In genomic region chr7:135965602-135966001, GRCh38 we compare ENCODE assay signal across 14 cellular contexts. TPM values are rescaled to one million over a fixed set of nuclear protein-coding genes. Genes with fewer than 3 reads are reported as not detected.
DNase-seq lines count a peak whose midpoint lies in the region; ATAC-seq, FAIRE-seq and TF ChIP-seq lines count a peak whose summit lies in the region.
"Had no signal": no experiment of that assay in that cellular context is flagged by ENCODE, and none has a peak within 500 bp of the region (broad histone marks: within the 10 kb centered on the region; RNA-seq: fewer than 3 reads in every experiment).

No MANE protein-coding gene starts in this region.

- no peak for FAIRE-seq in frontal cortex (lab: Jason Lieb, UNC)

- POLR2A ChIA-PET in RWPE1 (lab: Yijun Ruan, JAX; ENCODE audit: low non-redundant PET) = no interaction called here

- no peak for DNase-seq in natural killer cell treated with Interleukin-12 subunit alpha and Interleukin-12 subunit beta and Interleukin-15 and Interleukin-18, amount 100 ng/mL, for 72 hours (ENCODE audit: low spot score)
- no peak for DNase-seq in retina
- no peak for DNase-seq in T1000 (lab: John Stamatoyannopoulos, UW)
- no peak for DNase-seq in frontal cortex (ENCODE audit: low spot score in 2 of 2)
- DNase-seq in RWPE1 (ENCODE audit: low spot score) = no peak
- DNase-seq: DMS153, foreskin melanocyte, KBM-7, SHP77 treated with DMSO at 0.1 percent for 48 hours, upper lobe of left lung had no signal

- H3K27me3 Mint-ChIP-seq in natural killer cell treated with Interleukin-12 subunit alpha and Interleukin-12 subunit beta and Interleukin-15 and Interleukin-18, amount 100 ng/mL, for 72 hours = no peaks in the 10 kb centered on the region
- H3K27me3 Mint-ChIP-seq: progenitor cell of endocrine pancreas had no signal

- H3K9me3 Mint-ChIP-seq in natural killer cell treated with Interleukin-12 subunit alpha and Interleukin-12 subunit beta and Interleukin-15 and Interleukin-18, amount 100 ng/mL, for 72 hours = no peaks in the 10 kb centered on the region

- ATAC-seq in GM18867 (IDR thresholded peaks at IDR 0.05; ENCODE audit: unreplicated experiment) = peak; percentile 80
- peak; percentile 66 for ATAC-seq in GM21576 (IDR thresholded peaks at IDR 0.05; ENCODE audit: unreplicated experiment)
- peak; percentile 41 for ATAC-seq in HG03196 (IDR thresholded peaks at IDR 0.05; ENCODE audit: unreplicated experiment)
- ATAC-seq in natural killer cell treated with Interleukin-12 subunit alpha and Interleukin-12 subunit beta and Interleukin-15 and Interleukin-18, amount 100 ng/mL, for 72 hours = no peak

- peaks cover 5% of the 10 kb centered on the region for H3K36me3 Mint-ChIP-seq in natural killer cell treated with Interleukin-12 subunit alpha and Interleukin-12 subunit beta and Interleukin-15 and Interleukin-18, amount 100 ng/mL, for 72 hours

- no peak overlapping the region for H3K27ac ChIP-seq in RWPE1
- H3K27ac ChIP-seq: upper lobe of left lung had no signal

- TF ChIP-seq CTCF in RWPE1 (conservative IDR thresholded peaks at IDR 0.05; ENCODE audit: low read depth) = no peak

- no peak overlapping the region for H3K27ac Mint-ChIP-seq in natural killer cell treated with Interleukin-12 subunit alpha and Interleukin-12 subunit beta and Interleukin-15 and Interleukin-18, amount 100 ng/mL, for 72 hours
- H3K27ac Mint-ChIP-seq: progenitor cell of endocrine pancreas had no signal

- CTCF ChIA-PET in RWPE1 (lab: Yijun Ruan, JAX) = interaction anchor here (0.7 to 1.4 kb wide), 2 partner anchors 9 to 51 kb away, joined by 3 read pairs; no protein-coding TSS in a partner anchor

- peaks cover 38 to 75% of the 10 kb centered on the region in 2 donors for H3K4me1 Mint-ChIP-seq in natural killer cell treated with Interleukin-12 subunit alpha and Interleukin-12 subunit beta and Interleukin-15 and Interleukin-18, amount 100 ng/mL, for 72 hours (ENCODE audit: low read depth in 2 of 2)

- peak overlapping the region; percentile 9 for H3K4me3 Mint-ChIP-seq in natural killer cell treated with Interleukin-12 subunit alpha and Interleukin-12 subunit beta and Interleukin-15 and Interleukin-18, amount 100 ng/mL, for 72 hours

RNA-seq across cellular contexts. Expression of gene MTPN, which starts 11.6 kb away (rescaled TPM):
- total RNA-seq in natural killer cell treated with Interleukin-12 subunit alpha and Interleukin-12 subunit beta and Interleukin-15 and Interleukin-18, amount 100 ng/mL, for 72 hours = 100 to 1,000 TPM; 148 to 190 TPM
- 170 TPM for total RNA-seq in frontal cortex

Comparison
In these comparisons a context has a peak if more than half of its experiments do, and no peak if none do; other contexts are left out.
1. ATAC-seq: peak in GM18867 (single experiment), GM21576 (single experiment) and HG03196 (single experiment); none in natural killer cell treated with Interleukin-12 subunit alpha and Interleukin-12 subunit beta and Interleukin-15 and Interleukin-18, amount 100 ng/mL, for 72 hours (0 of 2).